In the genomic region with DNA sequence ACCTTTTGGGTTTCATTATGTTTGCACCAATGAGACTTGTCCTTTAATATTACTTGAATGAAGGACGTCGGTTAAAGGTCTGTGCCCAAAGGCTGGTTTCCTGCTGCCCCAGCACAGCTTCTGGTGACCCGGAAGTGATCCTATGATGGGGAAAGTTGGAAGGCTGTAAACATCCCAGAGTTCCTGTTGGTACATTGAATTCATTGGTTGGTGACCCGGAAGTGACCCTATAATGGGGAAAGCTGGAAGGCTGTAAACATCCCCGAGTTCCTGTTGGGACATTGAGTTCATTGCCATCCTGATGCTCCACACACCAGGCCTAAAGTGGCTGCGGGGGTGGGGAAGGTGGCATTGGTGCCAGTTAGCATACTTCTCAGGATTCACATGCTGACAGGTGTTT, we compare ENCODE assay signal across 25 cellular contexts.
"Had no signal": no experiment of that assay in that cellular context is flagged by ENCODE, and none has a peak within 500 bp of the region (broad histone marks: within the 10 kb centered on the region; RNA-seq: fewer than 3 reads in every experiment).

No MANE protein-coding gene starts in this region.

- H3K4me3 ChIP-seq: lower lobe of right lung, ovary, skin epidermis, stomach, testis, thyroid gland, transverse colon, upper lobe of left lung, vagina had no signal

- FAIRE-seq: islet of Langerhans, kidney had no signal

- ATAC-seq: lower lobe of right lung; naive thymus-derived CD8-positive, alpha-beta T cell; sciatic nerve; stimulated activated naive B cell treated with anti-CD40 and anti-IgM and Interleukin-4, amounts not matched to agents 10 μg/mL and 1 μg/mL and 100 μg/mL, for 72 hours; stimulated activated naive CD8-positive, alpha-beta T cell treated with anti-CD3 and anti-CD28 coated beads, Interleukin-15, Interleukin-2, amounts not matched to agents 100 U/mL and 50 U/mL, for 24 hours had no signal

- H3K4me1 ChIP-seq: lower lobe of right lung, stomach, testis, transverse colon, upper lobe of left lung, vagina had no signal

- DNase-seq: hypothalamus; immature natural killer cell; kidney; lower lobe of right lung; mammary epithelial cell; mesenchymal stem cell; naive thymus-derived CD8-positive, alpha-beta T cell; occipital lobe; ovary; stimulated activated CD4-positive, alpha-beta T cell treated with anti-CD3 and anti-CD28 coated beads, Interleukin-12 subunit alpha, Interleukin-12 subunit beta, amount 100 ng/mL, for 4 hours; stimulated activated CD4-positive, alpha-beta T cell treated with anti-CD3 and anti-CD28 coated beads, Interleukin-15, amount 100 ng/mL, for 24 hours; stimulated activated CD4-positive, alpha-beta T cell treated with anti-CD3 and anti-CD28 coated beads, Interleukin-2, amount 100 ng/mL, for 24 hours; stimulated activated CD4-positive, alpha-beta T cell treated with anti-CD3 and anti-CD28 coated beads, Interleukin-4, amount 100 ng/mL, for 1 hour; stimulated activated naive B cell treated with anti-CD40 and anti-IgM and Interleukin-4, amounts not matched to agents 10 μg/mL and 1 μg/mL and 100 μg/mL, for 72 hours; stimulated activated naive CD8-positive, alpha-beta T cell treated with anti-CD3 and anti-CD28 coated beads, Interleukin-15, Interleukin-2, amounts not matched to agents 100 U/mL and 50 U/mL, for 24 hours; stomach; testis; thyroid gland; transverse colon; upper lobe of left lung had no signal

- H3K9me3 ChIP-seq: lower lobe of right lung, neutrophil, ovary, stomach, testis, thyroid gland, transverse colon, upper lobe of left lung, vagina had no signal

- H3K27me3 ChIP-seq: neutrophil, ovary, stomach, testis, thyroid gland, transverse colon, upper lobe of left lung, vagina had no signal

- H3K36me3 ChIP-seq: lower lobe of right lung, neutrophil, ovary, stomach, thyroid gland, transverse colon, upper lobe of left lung, vagina had no signal

- H3K27ac ChIP-seq: lower lobe of right lung, neutrophil, ovary, skin epidermis, stomach, testis, transverse colon, upper lobe of left lung, vagina had no signal
